Comparison of ENCODE assay signal across 1 cellular context in the genomic region with DNA sequence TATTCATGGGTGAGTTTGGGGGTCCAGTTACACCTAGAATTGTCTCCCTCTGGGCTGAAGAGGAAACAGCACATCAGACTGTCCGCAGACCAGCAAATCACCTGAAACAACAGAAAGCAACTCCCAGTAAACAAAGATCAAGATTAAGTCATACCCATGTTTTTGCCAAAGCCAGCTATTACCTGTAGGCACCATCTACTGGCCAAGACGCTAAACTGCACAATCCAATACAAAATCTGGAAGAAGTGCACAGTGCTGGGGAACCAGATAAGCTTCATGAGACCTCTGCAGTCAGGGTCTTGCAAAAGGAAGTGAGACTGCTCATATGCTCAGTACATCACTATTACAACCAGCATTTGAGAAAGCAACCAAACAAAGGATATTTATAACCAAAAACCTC.
TF ChIP-seq lines count a peak whose summit lies in the region.

No MANE protein-coding gene starts in this region.

TF ChIP-seq in H1, 55 proteins besides CTCF, POLR2A, EP300 and RAD21:
- TF ChIP-seq, protein P1, sequence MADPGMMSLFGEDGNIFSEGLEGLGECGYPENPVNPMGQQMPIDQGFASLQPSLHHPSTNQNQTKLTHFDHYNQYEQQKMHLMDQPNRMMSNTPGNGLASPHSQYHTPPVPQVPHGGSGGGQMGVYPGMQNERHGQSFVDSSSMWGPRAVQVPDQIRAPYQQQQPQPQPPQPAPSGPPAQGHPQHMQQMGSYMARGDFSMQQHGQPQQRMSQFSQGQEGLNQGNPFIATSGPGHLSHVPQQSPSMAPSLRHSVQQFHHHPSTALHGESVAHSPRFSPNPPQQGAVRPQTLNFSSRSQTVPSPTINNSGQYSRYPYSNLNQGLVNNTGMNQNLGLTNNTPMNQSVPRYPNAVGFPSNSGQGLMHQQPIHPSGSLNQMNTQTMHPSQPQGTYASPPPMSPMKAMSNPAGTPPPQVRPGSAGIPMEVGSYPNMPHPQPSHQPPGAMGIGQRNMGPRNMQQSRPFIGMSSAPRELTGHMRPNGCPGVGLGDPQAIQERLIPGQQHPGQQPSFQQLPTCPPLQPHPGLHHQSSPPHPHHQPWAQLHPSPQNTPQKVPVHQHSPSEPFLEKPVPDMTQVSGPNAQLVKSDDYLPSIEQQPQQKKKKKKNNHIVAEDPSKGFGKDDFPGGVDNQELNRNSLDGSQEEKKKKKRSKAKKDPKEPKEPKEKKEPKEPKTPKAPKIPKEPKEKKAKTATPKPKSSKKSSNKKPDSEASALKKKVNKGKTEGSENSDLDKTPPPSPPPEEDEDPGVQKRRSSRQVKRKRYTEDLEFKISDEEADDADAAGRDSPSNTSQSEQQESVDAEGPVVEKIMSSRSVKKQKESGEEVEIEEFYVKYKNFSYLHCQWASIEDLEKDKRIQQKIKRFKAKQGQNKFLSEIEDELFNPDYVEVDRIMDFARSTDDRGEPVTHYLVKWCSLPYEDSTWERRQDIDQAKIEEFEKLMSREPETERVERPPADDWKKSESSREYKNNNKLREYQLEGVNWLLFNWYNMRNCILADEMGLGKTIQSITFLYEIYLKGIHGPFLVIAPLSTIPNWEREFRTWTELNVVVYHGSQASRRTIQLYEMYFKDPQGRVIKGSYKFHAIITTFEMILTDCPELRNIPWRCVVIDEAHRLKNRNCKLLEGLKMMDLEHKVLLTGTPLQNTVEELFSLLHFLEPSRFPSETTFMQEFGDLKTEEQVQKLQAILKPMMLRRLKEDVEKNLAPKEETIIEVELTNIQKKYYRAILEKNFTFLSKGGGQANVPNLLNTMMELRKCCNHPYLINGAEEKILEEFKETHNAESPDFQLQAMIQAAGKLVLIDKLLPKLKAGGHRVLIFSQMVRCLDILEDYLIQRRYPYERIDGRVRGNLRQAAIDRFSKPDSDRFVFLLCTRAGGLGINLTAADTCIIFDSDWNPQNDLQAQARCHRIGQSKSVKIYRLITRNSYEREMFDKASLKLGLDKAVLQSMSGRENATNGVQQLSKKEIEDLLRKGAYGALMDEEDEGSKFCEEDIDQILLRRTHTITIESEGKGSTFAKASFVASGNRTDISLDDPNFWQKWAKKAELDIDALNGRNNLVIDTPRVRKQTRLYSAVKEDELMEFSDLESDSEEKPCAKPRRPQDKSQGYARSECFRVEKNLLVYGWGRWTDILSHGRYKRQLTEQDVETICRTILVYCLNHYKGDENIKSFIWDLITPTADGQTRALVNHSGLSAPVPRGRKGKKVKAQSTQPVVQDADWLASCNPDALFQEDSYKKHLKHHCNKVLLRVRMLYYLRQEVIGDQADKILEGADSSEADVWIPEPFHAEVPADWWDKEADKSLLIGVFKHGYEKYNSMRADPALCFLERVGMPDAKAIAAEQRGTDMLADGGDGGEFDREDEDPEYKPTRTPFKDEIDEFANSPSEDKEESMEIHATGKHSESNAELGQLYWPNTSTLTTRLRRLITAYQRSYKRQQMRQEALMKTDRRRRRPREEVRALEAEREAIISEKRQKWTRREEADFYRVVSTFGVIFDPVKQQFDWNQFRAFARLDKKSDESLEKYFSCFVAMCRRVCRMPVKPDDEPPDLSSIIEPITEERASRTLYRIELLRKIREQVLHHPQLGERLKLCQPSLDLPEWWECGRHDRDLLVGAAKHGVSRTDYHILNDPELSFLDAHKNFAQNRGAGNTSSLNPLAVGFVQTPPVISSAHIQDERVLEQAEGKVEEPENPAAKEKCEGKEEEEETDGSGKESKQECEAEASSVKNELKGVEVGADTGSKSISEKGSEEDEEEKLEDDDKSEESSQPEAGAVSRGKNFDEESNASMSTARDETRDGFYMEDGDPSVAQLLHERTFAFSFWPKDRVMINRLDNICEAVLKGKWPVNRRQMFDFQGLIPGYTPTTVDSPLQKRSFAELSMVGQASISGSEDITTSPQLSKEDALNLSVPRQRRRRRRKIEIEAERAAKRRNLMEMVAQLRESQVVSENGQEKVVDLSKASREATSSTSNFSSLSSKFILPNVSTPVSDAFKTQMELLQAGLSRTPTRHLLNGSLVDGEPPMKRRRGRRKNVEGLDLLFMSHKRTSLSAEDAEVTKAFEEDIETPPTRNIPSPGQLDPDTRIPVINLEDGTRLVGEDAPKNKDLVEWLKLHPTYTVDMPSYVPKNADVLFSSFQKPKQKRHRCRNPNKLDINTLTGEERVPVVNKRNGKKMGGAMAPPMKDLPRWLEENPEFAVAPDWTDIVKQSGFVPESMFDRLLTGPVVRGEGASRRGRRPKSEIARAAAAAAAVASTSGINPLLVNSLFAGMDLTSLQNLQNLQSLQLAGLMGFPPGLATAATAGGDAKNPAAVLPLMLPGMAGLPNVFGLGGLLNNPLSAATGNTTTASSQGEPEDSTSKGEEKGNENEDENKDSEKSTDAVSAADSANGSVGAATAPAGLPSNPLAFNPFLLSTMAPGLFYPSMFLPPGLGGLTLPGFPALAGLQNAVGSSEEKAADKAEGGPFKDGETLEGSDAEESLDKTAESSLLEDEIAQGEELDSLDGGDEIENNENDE (IDR thresholded peaks at IDR 0.05; ENCODE audit: insufficient replicate concordance, low read length): no peak
- TF ChIP-seq PHF8 (conservative IDR thresholded peaks at IDR 0.05; ENCODE audit: low read depth, low read length): no peak
- no peak for TF ChIP-seq ASH2L (IDR thresholded peaks at IDR 0.05; ENCODE audit: low read length)
- TF ChIP-seq TAF1 (IDR thresholded peaks at IDR 0.05; ENCODE audit: low read depth, low read length): no peak
- TF ChIP-seq CTBP2 (IDR thresholded peaks at IDR 0.05; ENCODE audit: borderline replicate concordance, insufficient read depth, insufficient read length, low read length): no peak
